In genomic region chr2:117918608-117919007, GRCh38 we compare ENCODE assay signal across 14 cellular contexts.
"Had no signal": no experiment of that assay in that cellular context is flagged by ENCODE, and none has a peak within 500 bp of the region (broad histone marks: within the 10 kb centered on the region; RNA-seq: fewer than 3 reads in every experiment).

No MANE protein-coding gene starts in this region.

- H3K9me3 ChIP-seq: right atrium auricular region, vagina had no signal

- H3K4me3 ChIP-seq: lung, right atrium auricular region, skin epidermis, vagina had no signal

- H3K27me3 Mint-ChIP-seq: activated naive CD4-positive, alpha-beta T cell treated with anti-CD3 and anti-CD28 coated beads, Interleukin-2, amount 50 U/mL, for 24 hours; dendritic cell treated with granulocyte-macrophage colony-stimulating factor and Interleukin-4, amounts not matched to agents 40 ng/mL and 50 ng/mL, for 4 days; naive thymus-derived CD4-positive, alpha-beta T cell had no signal

- ATAC-seq: left cardiac atrium; naive thymus-derived CD4-positive, alpha-beta T cell had no signal

- H3K27me3 ChIP-seq: brain microvascular endothelial cell, right atrium auricular region, vagina had no signal

- H3K27ac Mint-ChIP-seq: activated naive CD4-positive, alpha-beta T cell treated with anti-CD3 and anti-CD28 coated beads, Interleukin-2, amount 50 U/mL, for 24 hours; dendritic cell treated with granulocyte-macrophage colony-stimulating factor and Interleukin-4, amounts not matched to agents 40 ng/mL and 50 ng/mL, for 4 days had no signal

- DNase-seq: activated CD4-positive, alpha-beta T cell treated with anti-CD3 and anti-CD28 coated beads, Interleukin-2, amount 50 U/mL, for 1 hour; activated effector memory CD4-positive, alpha-beta T cell treated with Interleukin-2 at 50 U/mL for 16 hours; activated T-cell treated with anti-CD3 and anti-CD28 coated beads, Interleukin-2, amount 50 U/mL, for 1 hour; amygdala; brain microvascular endothelial cell; erythroblast; left cardiac atrium; naive thymus-derived CD4-positive, alpha-beta T cell had no signal

- H3K4me3 Mint-ChIP-seq: activated naive CD4-positive, alpha-beta T cell treated with anti-CD3 and anti-CD28 coated beads, Interleukin-2, amount 50 U/mL, for 24 hours; dendritic cell treated with granulocyte-macrophage colony-stimulating factor and Interleukin-4, amounts not matched to agents 40 ng/mL and 50 ng/mL, for 4 days; naive thymus-derived CD4-positive, alpha-beta T cell had no signal

- H3K27ac ChIP-seq: brain microvascular endothelial cell, right atrium auricular region, skin epidermis, vagina had no signal

- H3K4me1 ChIP-seq: right atrium auricular region, vagina had no signal

- H3K9me3 Mint-ChIP-seq: dendritic cell treated with granulocyte-macrophage colony-stimulating factor and Interleukin-4, amounts not matched to agents 40 ng/mL and 50 ng/mL, for 4 days had no signal

- H3K4me1 Mint-ChIP-seq: activated naive CD4-positive, alpha-beta T cell treated with anti-CD3 and anti-CD28 coated beads, Interleukin-2, amount 50 U/mL, for 24 hours; naive thymus-derived CD4-positive, alpha-beta T cell had no signal
